Comparison of ENCODE assay signal across 7 cellular contexts in genomic region chr12:2794261-2794735, GRCh38. TPM values are rescaled to one million over a fixed set of nuclear protein-coding genes. Genes with fewer than 3 reads are reported as not detected.
DNase-seq lines count a peak whose midpoint lies in the region; ATAC-seq, FAIRE-seq and TF ChIP-seq lines count a peak whose summit lies in the region.

No MANE protein-coding gene starts in this region.

- ATAC-seq in psoas muscle (peak; percentile 6 to 33 (median 8)), HG02884 (IDR thresholded peaks at IDR 0.05; ENCODE audit: unreplicated experiment) (no peak)

- H4K20me1 ChIP-seq in MM.1S (ENCODE audit: insufficient read depth, low read length) (0 out of 2 replicates have a peak, but pooled peaks cover 5% of the 10 kb centered on the region), astrocyte (ENCODE audit: insufficient read depth, low read length) (peaks cover 35% of the 10 kb centered on the region), hepatocyte (ENCODE audit: insufficient read depth, poor library complexity, severe bottlenecking) (peaks cover 25% of the 10 kb centered on the region)

- H3K36me3 ChIP-seq in MM.1S (replicated peaks; ENCODE audit: insufficient read depth, low read length), result peaks cover 18% of the 10 kb centered on the region; the same call in 1 of the 2 replicates
- peaks cover 16% of the 10 kb centered on the region for H3K36me3 ChIP-seq in astrocyte (ENCODE audit: insufficient read depth, low read length)
- H3K36me3 ChIP-seq in hepatocyte (replicated peaks; ENCODE audit: insufficient read depth, low read depth), result no peaks in the 10 kb centered on the region
- H3K36me3 ChIP-seq in psoas muscle (ENCODE audit: insufficient read depth in 1 of 2, low read depth in 1 of 2), result peaks cover 8 to 29% of the 10 kb centered on the region in 2 donors

- H3K4me3 Mint-ChIP-seq in astrocyte (ENCODE audit: unreplicated experiment), result peak overlapping the region; percentile 85

- peak overlapping the region; percentile 58 for H3K27ac Mint-ChIP-seq in astrocyte (ENCODE audit: unreplicated experiment)

- H3K9me2 ChIP-seq in MM.1S (replicated peaks; ENCODE audit: insufficient read depth, low read length) (no peaks in the 10 kb centered on the region), hepatocyte (replicated peaks; ENCODE audit: insufficient read depth) (no peaks in the 10 kb centered on the region)

- no peaks in the 10 kb centered on the region for H3K9me3 ChIP-seq in MM.1S (replicated peaks; ENCODE audit: insufficient read depth, low read length)
- H3K9me3 ChIP-seq in astrocyte (ENCODE audit: insufficient read depth, low read depth, low read length), result no peaks in the 10 kb centered on the region
- no peaks in the 10 kb centered on the region for H3K9me3 ChIP-seq in hepatocyte (ENCODE audit: low read depth)
- no peaks in the 10 kb centered on the region for H3K9me3 ChIP-seq in psoas muscle

- H3K79me2 ChIP-seq in MM.1S (ENCODE audit: low read length) (peaks cover 37% of the 10 kb centered on the region), astrocyte (ENCODE audit: insufficient read depth, low read length) (peaks cover 27% of the 10 kb centered on the region), hepatocyte (peaks cover 28% of the 10 kb centered on the region)

- H3K27me3 ChIP-seq in MM.1S (replicated peaks; ENCODE audit: insufficient read depth, low read length) (no peaks in the 10 kb centered on the region), astrocyte (ENCODE audit: insufficient read depth, low read length) (peaks cover 7% of the 10 kb centered on the region), hepatocyte (no peaks in the 10 kb centered on the region), psoas muscle (ENCODE audit: insufficient read depth in 3 of 3, low read length in 2 of 3) (no peaks in the 10 kb centered on the region)

- peak overlapping the region; percentile 92 for H3K4me2 ChIP-seq in MM.1S (ENCODE audit: low read depth, low read length)
- peak overlapping the region; percentile 93 for H3K4me2 ChIP-seq in astrocyte (ENCODE audit: low read length)
- peak overlapping the region; percentile 99 for H3K4me2 ChIP-seq in hepatocyte

- intact Hi-C loops in psoas muscle (cut with DNase I), result no loop called here

- H2AFZ ChIP-seq in MM.1S (ENCODE audit: low read length) (peak overlapping the region; percentile 86), astrocyte (ENCODE audit: low read depth, low read length) (peak overlapping the region; percentile 92), hepatocyte (peak overlapping the region; percentile 76)

- DNase-seq in GM20000 (ENCODE audit: low spot score) (peak; percentile 44), MM.1S (no peak), astrocyte (ENCODE audit: low read depth) (peak; percentile 24), hepatocyte (ENCODE audit: low spot score) (peak; percentile 31), psoas muscle (peak; percentile 30 to 57)
- DNase-seq in NK-92 treated with Interleukin-12 subunit alpha and Interleukin-12 subunit beta, amount 100 ng/mL, for 24 hours (lab: John Stamatoyannopoulos, UW), result no peak

- H3K27me3 Mint-ChIP-seq in astrocyte (ENCODE audit: low read depth, unreplicated experiment), result peaks cover 13% of the 10 kb centered on the region

- no peaks in the 10 kb centered on the region for H3F3A ChIP-seq in MM.1S (ENCODE audit: insufficient read depth, low read length)

- H3K9me3 Mint-ChIP-seq in astrocyte (ENCODE audit: unreplicated experiment), result no peaks in the 10 kb centered on the region

- H3K4me1 ChIP-seq in MM.1S (ENCODE audit: low read length) (0 out of 2 replicates have a peak, but pooled peaks cover 4% of the 10 kb centered on the region), astrocyte (ENCODE audit: insufficient read depth, low read length) (peaks cover 12% of the 10 kb centered on the region), hepatocyte (ENCODE audit: insufficient read depth) (peaks cover 8% of the 10 kb centered on the region), psoas muscle (peaks cover 12% of the 10 kb centered on the region)

- H3K4me3 ChIP-seq in MM.1S (ENCODE audit: low read length), result peak overlapping the region; percentile 74
- peak overlapping the region; percentile 74 for H3K4me3 ChIP-seq in astrocyte (ENCODE audit: insufficient read depth, low read depth, low read length)
- peak overlapping the region; percentile 30 for H3K4me3 ChIP-seq in hepatocyte
- peak overlapping the region; percentile 93 for H3K4me3 ChIP-seq in psoas muscle

- peak overlapping the region; percentile 48; the same call in 1 of the 2 replicates for H3K9ac ChIP-seq in MM.1S (ENCODE audit: low read length)
- peak overlapping the region; percentile 80 for H3K9ac ChIP-seq in astrocyte (ENCODE audit: low read length)

- H3K27ac ChIP-seq in MM.1S (ENCODE audit: low read length) (no peak overlapping the region), astrocyte (ENCODE audit: low read depth, low read length) (no peak overlapping the region), hepatocyte (peak overlapping the region; percentile 90), psoas muscle (peak overlapping the region; percentile 92)

- peaks cover 2% of the 10 kb centered on the region for H3K4me1 Mint-ChIP-seq in astrocyte (ENCODE audit: low read depth, unreplicated experiment)

- TF ChIP-seq CTCF in GM20000 (IDR thresholded peaks at IDR 0.05; ENCODE audit: extremely low read depth, missing control alignments), result no peak
- no peak for TF ChIP-seq CTCF in MM.1S (IDR thresholded peaks at IDR 0.05; ENCODE audit: low read length)
- TF ChIP-seq CTCF in astrocyte (IDR thresholded peaks at IDR 0.05; ENCODE audit: insufficient read depth, low read depth, low read length), result no peak
- TF ChIP-seq CTCF in hepatocyte (IDR thresholded peaks at IDR 0.05; ENCODE audit: poor library complexity), result no peak
- TF ChIP-seq CTCF in psoas muscle (IDR thresholded peaks at IDR 0.05), result no peak

- FAIRE-seq in astrocyte (lab: Jason Lieb, UNC), result no peak

- under 1% methylated on average over 35 of the region's 43 CpGs for whole genome bisulfite sequencing in hepatocyte (ENCODE audit: low lambda C conversion rate, missing lambda C conversion rate)
- 8 to 15% (median 10%) methylated on average over 40 to 43 of the region's 43 CpGs for whole genome bisulfite sequencing in psoas muscle, 3 donors

- peaks cover 6% of the 10 kb centered on the region for H3K36me3 Mint-ChIP-seq in astrocyte (ENCODE audit: low read depth, unreplicated experiment)

RNA-seq across cellular contexts. Expression of gene FKBP4, which starts 0.5 kb away (rescaled TPM):
- 63.2 and 68.7 TPM in 2 replicates for total RNA-seq in astrocyte
- total RNA-seq in hepatocyte, result 46.4 and 52.1 TPM in 2 replicates
- polyA plus RNA-seq in hepatocyte, result 70.9 and 77.9 TPM in 2 replicates
- 100 to 1,000 TPM in 2 of 4 donors, 10 to 100 TPM in 2; 80.7 to 122 (median 92.0) TPM for total RNA-seq in psoas muscle
- 100 to 1,000 TPM in 1 of 3 donors, 10 to 100 TPM in 2; 62.4 to 116 (median 86.2) TPM for polyA plus RNA-seq in psoas muscle

RNA-seq across cellular contexts. Expression of gene ITFG2, which starts 18.2 kb away (rescaled TPM):
- 20.1 and 20.2 TPM in 2 replicates for total RNA-seq in astrocyte
- 19.5 and 20.9 TPM in 2 replicates for total RNA-seq in hepatocyte
- polyA plus RNA-seq in hepatocyte, result 23.5 and 31.7 TPM in 2 replicates
- total RNA-seq in psoas muscle, result 10 to 100 TPM in 2 of 4 donors, 1 to 10 TPM in 2; 5.1 to 12.0 (median 9.3) TPM
- polyA plus RNA-seq in psoas muscle, result 10 to 100 TPM in 1 of 3 donors, 1 to 10 TPM in 2; 7.8 to 12.8 (median 8.8) TPM

RNA-seq across cellular contexts. Expression of gene NRIP2, which starts 40.5 kb away (rescaled TPM):
- total RNA-seq in astrocyte (not detected in 2 replicates), hepatocyte (not detected in 2 replicates), psoas muscle (1 to 10 TPM in 2 of 4 donors, under 1 TPM in 2; 0.96 to 2.4 (median 1.1) TPM)
- polyA plus RNA-seq in hepatocyte (0.30 and 0.95 TPM in 2 replicates), psoas muscle (1 to 10 TPM; 1.0 to 1.3 (median 1.3) TPM)

Comparison
In these comparisons a context has a peak if more than half of its experiments do, and no peak if none do; other contexts are left out.
1. DNase-seq: peak in GM20000 (single experiment), astrocyte (single experiment), hepatocyte (single experiment) and psoas muscle (2 of 2); none in MM.1S (single experiment) and NK-92 treated with Interleukin-12 subunit alpha and Interleukin-12 subunit beta, amount 100 ng/mL, for 24 hours (single experiment).
2. H3K27ac ChIP-seq: peak in hepatocyte (single experiment) and psoas muscle (single experiment); none in MM.1S (single experiment) and astrocyte (single experiment).
3. H3K4me3 ChIP-seq: peak in every context shown above with its lines; median percentile 93 in psoas muscle; 74 in MM.1S; 74 in astrocyte; 30 in hepatocyte.
4. Peak in every context shown above with its lines, with median percentiles within 50 percentile points of each other: H2AFZ ChIP-seq and H3K4me2 ChIP-seq.